In the genomic region with DNA sequence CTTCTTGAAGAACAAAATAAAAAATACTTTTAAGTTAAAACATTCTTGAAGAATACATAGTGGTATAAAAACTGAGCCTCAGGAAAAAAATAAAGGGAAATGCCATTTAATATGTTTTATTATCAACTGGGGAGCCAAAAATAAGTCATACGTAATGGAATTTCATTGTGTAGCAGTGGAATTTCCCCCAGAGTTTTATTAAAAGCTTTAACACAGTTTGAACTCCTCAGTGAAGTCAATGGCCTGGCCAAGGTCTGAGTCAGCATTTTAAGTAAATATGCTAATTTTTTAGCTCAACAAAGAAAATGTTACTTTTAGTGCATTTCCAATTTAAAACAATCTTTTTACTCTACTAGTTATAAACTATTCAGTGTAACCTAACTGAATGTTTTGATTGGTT, we compare ENCODE assay signal across 13 cellular contexts.
DNase-seq lines count a peak whose midpoint lies in the region; ATAC-seq and TF ChIP-seq lines count a peak whose summit lies in the region.
"Had no signal": no experiment of that assay in that cellular context is flagged by ENCODE, and none has a peak within 500 bp of the region (broad histone marks: within the 10 kb centered on the region; RNA-seq: fewer than 3 reads in every experiment).

No MANE protein-coding gene starts in this region.

- no peak overlapping the region for H3K4me3 Mint-ChIP-seq in GM23338
- H3K4me3 Mint-ChIP-seq in natural killer cell = no peak overlapping the region
- no peak overlapping the region for H3K4me3 Mint-ChIP-seq in neural progenitor cell

- H3K9me3 Mint-ChIP-seq in GM23338 (no peaks in the 10 kb centered on the region), natural killer cell (no peaks in the 10 kb centered on the region), neural progenitor cell (peaks cover 2% of the 10 kb centered on the region)

- no peak overlapping the region for H3K27ac ChIP-seq in GM23338 (ENCODE audit: low read depth)
- H3K27ac ChIP-seq in foreskin keratinocyte = peak overlapping the region; percentile 63
- H3K27ac ChIP-seq in neural progenitor cell = no peak overlapping the region

- no peaks in the 10 kb centered on the region for H3K4me1 ChIP-seq in GM23338 (ENCODE audit: insufficient read depth)
- no peaks in the 10 kb centered on the region for H3K4me1 ChIP-seq in foreskin keratinocyte
- H3K4me1 ChIP-seq in skeletal muscle satellite cell (ENCODE audit: control insufficient read depth, insufficient read depth, low read length) = peaks cover 41% of the 10 kb centered on the region
- no peaks in the 10 kb centered on the region for H3K4me1 ChIP-seq in neural progenitor cell

- H3K4me1 Mint-ChIP-seq in GM23338 (peaks cover 8% of the 10 kb centered on the region; the same call in 2 of the 3 replicates), natural killer cell (no peaks in the 10 kb centered on the region), neural progenitor cell (peaks cover 9% of the 10 kb centered on the region)

- H3K9ac ChIP-seq in skeletal muscle satellite cell (ENCODE audit: low read depth, low read length) = peak overlapping the region; percentile 40
- H3K9ac ChIP-seq in neural progenitor cell = no peak overlapping the region

- H3K27ac Mint-ChIP-seq in GM23338 (peak overlapping the region; percentile 36), natural killer cell (no peak overlapping the region), neural progenitor cell (no peak overlapping the region)

- H3K4me3 ChIP-seq in GM23338 (no peak overlapping the region), skeletal muscle satellite cell (ENCODE audit: low read length) (no peak overlapping the region), neural progenitor cell (no peak overlapping the region)
- H3K4me3 ChIP-seq: spleen had no signal

- intact Hi-C loops in natural killer cell (cut with micrococcal nuclease) = no loop called here

- no peaks in the 10 kb centered on the region for H4K20me1 ChIP-seq in GM23338 (replicated peaks; ENCODE audit: insufficient read depth)
- no peaks in the 10 kb centered on the region for H4K20me1 ChIP-seq in neural progenitor cell (ENCODE audit: low read depth)

- DNase-seq in GM23338 (ENCODE audit: low spot score) = no peak
- peak; percentile 58 for DNase-seq in amniotic stem cell (lab: John Stamatoyannopoulos, UW)
- DNase-seq in foreskin keratinocyte = peak; percentile 56 to 74
- DNase-seq in pons (ENCODE audit: low spot score) = no peak
- DNase-seq in natural killer cell = no peak
- DNase-seq in neural progenitor cell (ENCODE audit: low spot score) = no peak
- no peak for DNase-seq in NCI-H524 (lab: John Stamatoyannopoulos, UW)
- DNase-seq: activated CD4-positive, alpha-beta T cell treated with anti-CD3 and anti-CD28 coated beads, Interleukin-2, amount 50 U/mL, for 48 hours; activated naive CD4-positive, alpha-beta T cell treated with Interleukin-2 at 50 U/mL for 16 hours; NCI-H1930; NK-92 treated with Interleukin-12 subunit alpha and Interleukin-12 subunit beta, amount 100 ng/mL, for 24 hours; spleen had no signal

- H3F3A ChIP-seq in GM23338 (replicated peaks; ENCODE audit: low read depth) (no peaks in the 10 kb centered on the region), neural progenitor cell (ENCODE audit: low read depth) (no peaks in the 10 kb centered on the region)

- H3K36me3 ChIP-seq in GM23338 (ENCODE audit: insufficient read depth) (no peaks in the 10 kb centered on the region), skeletal muscle satellite cell (ENCODE audit: insufficient read depth, low read length) (no peaks in the 10 kb centered on the region), neural progenitor cell (no peaks in the 10 kb centered on the region)
- H3K36me3 ChIP-seq: spleen had no signal

- no peaks in the 10 kb centered on the region for H3K36me3 Mint-ChIP-seq in GM23338 (ENCODE audit: low read depth)
- no peaks in the 10 kb centered on the region for H3K36me3 Mint-ChIP-seq in natural killer cell
- peaks cover 2% of the 10 kb centered on the region for H3K36me3 Mint-ChIP-seq in neural progenitor cell

- no peak for TF ChIP-seq CTCF in GM23338 (conservative IDR thresholded peaks at IDR 0.05; ENCODE audit: low read depth in 2 of 2)
- no peak for TF ChIP-seq CTCF in foreskin keratinocyte (conservative IDR thresholded peaks at IDR 0.05)
- TF ChIP-seq CTCF in natural killer cell (IDR thresholded peaks at IDR 0.05) = no peak
- no peak for TF ChIP-seq CTCF in neural progenitor cell (IDR thresholded peaks at IDR 0.05)

- H3K9me3 ChIP-seq in skeletal muscle satellite cell (replicated peaks; ENCODE audit: low read length) = no peaks in the 10 kb centered on the region
- no peaks in the 10 kb centered on the region for H3K9me3 ChIP-seq in neural progenitor cell (ENCODE audit: low read depth)
- H3K9me3 ChIP-seq: spleen had no signal

- H3K4me2 ChIP-seq in GM23338 (no peak overlapping the region), skeletal muscle satellite cell (ENCODE audit: low read length) (peak overlapping the region; percentile 35), neural progenitor cell (no peak overlapping the region)

- no peaks in the 10 kb centered on the region for H3K79me2 ChIP-seq in GM23338 (replicated peaks; ENCODE audit: insufficient read depth)
- no peaks in the 10 kb centered on the region for H3K79me2 ChIP-seq in neural progenitor cell (ENCODE audit: low read depth)

- peaks cover 4% of the 10 kb centered on the region for H3K9me2 ChIP-seq in GM23338 (ENCODE audit: insufficient read depth)

- no peaks in the 10 kb centered on the region for H3K27me3 ChIP-seq in GM23338 (ENCODE audit: insufficient read depth)
- H3K27me3 ChIP-seq in foreskin keratinocyte = no peaks in the 10 kb centered on the region
- H3K27me3 ChIP-seq in skeletal muscle satellite cell (ENCODE audit: control insufficient read depth, insufficient read depth, low read length) = no peaks in the 10 kb centered on the region
- no peaks in the 10 kb centered on the region for H3K27me3 ChIP-seq in neural progenitor cell
- H3K27me3 ChIP-seq: spleen had no signal

- no peak for ATAC-seq in GM23338
- peak; percentile 59 for ATAC-seq in foreskin keratinocyte
- no peak for ATAC-seq in natural killer cell

- H2AFZ ChIP-seq in GM23338 = no peak overlapping the region
- no peak overlapping the region for H2AFZ ChIP-seq in neural progenitor cell (replicated peaks)

- H3K27me3 Mint-ChIP-seq in GM23338 (ENCODE audit: insufficient read depth, low read depth, poor library complexity) = no peaks in the 10 kb centered on the region
- H3K27me3 Mint-ChIP-seq in natural killer cell (ENCODE audit: low read depth in 2 of 2) = peaks cover 0 to 8% of the 10 kb centered on the region in 2 donors
- H3K27me3 Mint-ChIP-seq in neural progenitor cell (ENCODE audit: insufficient read depth, low read depth) = peaks cover 3% of the 10 kb centered on the region

TF ChIP-seq in GM23338, 12 proteins besides CTCF, POLR2A, EP300 and RAD21:
- TF ChIP-seq, protein P1, sequence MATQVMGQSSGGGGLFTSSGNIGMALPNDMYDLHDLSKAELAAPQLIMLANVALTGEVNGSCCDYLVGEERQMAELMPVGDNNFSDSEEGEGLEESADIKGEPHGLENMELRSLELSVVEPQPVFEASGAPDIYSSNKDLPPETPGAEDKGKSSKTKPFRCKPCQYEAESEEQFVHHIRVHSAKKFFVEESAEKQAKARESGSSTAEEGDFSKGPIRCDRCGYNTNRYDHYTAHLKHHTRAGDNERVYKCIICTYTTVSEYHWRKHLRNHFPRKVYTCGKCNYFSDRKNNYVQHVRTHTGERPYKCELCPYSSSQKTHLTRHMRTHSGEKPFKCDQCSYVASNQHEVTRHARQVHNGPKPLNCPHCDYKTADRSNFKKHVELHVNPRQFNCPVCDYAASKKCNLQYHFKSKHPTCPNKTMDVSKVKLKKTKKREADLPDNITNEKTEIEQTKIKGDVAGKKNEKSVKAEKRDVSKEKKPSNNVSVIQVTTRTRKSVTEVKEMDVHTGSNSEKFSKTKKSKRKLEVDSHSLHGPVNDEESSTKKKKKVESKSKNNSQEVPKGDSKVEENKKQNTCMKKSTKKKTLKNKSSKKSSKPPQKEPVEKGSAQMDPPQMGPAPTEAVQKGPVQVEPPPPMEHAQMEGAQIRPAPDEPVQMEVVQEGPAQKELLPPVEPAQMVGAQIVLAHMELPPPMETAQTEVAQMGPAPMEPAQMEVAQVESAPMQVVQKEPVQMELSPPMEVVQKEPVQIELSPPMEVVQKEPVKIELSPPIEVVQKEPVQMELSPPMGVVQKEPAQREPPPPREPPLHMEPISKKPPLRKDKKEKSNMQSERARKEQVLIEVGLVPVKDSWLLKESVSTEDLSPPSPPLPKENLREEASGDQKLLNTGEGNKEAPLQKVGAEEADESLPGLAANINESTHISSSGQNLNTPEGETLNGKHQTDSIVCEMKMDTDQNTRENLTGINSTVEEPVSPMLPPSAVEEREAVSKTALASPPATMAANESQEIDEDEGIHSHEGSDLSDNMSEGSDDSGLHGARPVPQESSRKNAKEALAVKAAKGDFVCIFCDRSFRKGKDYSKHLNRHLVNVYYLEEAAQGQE (IDR thresholded peaks at IDR 0.05; ENCODE audit: unreplicated experiment) = no peak
- TF ChIP-seq, protein P2, sequence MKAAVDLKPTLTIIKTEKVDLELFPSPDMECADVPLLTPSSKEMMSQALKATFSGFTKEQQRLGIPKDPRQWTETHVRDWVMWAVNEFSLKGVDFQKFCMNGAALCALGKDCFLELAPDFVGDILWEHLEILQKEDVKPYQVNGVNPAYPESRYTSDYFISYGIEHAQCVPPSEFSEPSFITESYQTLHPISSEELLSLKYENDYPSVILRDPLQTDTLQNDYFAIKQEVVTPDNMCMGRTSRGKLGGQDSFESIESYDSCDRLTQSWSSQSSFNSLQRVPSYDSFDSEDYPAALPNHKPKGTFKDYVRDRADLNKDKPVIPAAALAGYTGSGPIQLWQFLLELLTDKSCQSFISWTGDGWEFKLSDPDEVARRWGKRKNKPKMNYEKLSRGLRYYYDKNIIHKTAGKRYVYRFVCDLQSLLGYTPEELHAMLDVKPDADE (IDR thresholded peaks at IDR 0.05) = no peak
- TF ChIP-seq EZH2 (IDR thresholded peaks at IDR 0.05; ENCODE audit: low read depth, unreplicated experiment) (no peak), CREB1 (CRISPR knock-in tag; IDR thresholded peaks at IDR 0.05; ENCODE audit: low read depth) (no peak), ZNF114 (CRISPR knock-in tag; IDR thresholded peaks at IDR 0.05) (no peak), STAT1 (IDR thresholded peaks at IDR 0.05; ENCODE audit: unreplicated experiment) (no peak)

Comparison
In these comparisons a context has a peak if more than half of its experiments do, and no peak if none do; other contexts are left out.
1. DNase-seq: peak in amniotic stem cell (single experiment) and foreskin keratinocyte (2 of 2); none in GM23338 (single experiment), pons (single experiment), natural killer cell (single experiment), neural progenitor cell (single experiment) and NCI-H524 (0 of 2).